In genomic region chr7:3431306-3431705, GRCh38 we compare ENCODE assay signal across 15 cellular contexts.
A peak's percentile ranks its signal among the peaks of the same experiment; 100 is the strongest.
DNase-seq lines count a peak whose midpoint lies in the region; ATAC-seq, FAIRE-seq and TF ChIP-seq lines count a peak whose summit lies in the region.
"Had no signal": no experiment of that assay in that cellular context is flagged by ENCODE, and none has a peak within 500 bp of the region (broad histone marks: within the 10 kb centered on the region; RNA-seq: fewer than 3 reads in every experiment).

No MANE protein-coding gene starts in this region.

- H3K79me2 ChIP-seq in mammary epithelial cell (ENCODE audit: insufficient read depth, low read length) (no peaks in the 10 kb centered on the region), keratinocyte (ENCODE audit: control insufficient read depth, insufficient read depth, low read length) (no peaks in the 10 kb centered on the region)

- H3K36me3 ChIP-seq in mammary epithelial cell (ENCODE audit: insufficient read depth, low read length) (no peaks in the 10 kb centered on the region), breast epithelium (no peaks in the 10 kb centered on the region), keratinocyte (ENCODE audit: control insufficient read depth in 2 of 2, extremely low read depth in 1 of 2, insufficient read depth in 2 of 2, low read length in 2 of 2) (no peaks in the 10 kb centered on the region)
- H3K36me3 ChIP-seq: SJCRH30 had no signal

- intact Hi-C loops in mammary epithelial cell (cut with micrococcal nuclease) (no loop called here), breast epithelium (cut with DNase I; ENCODE audit: low total_unique reads) (loop anchor here (5.0 kb wide), 1 partner anchor 906 kb away; no protein-coding TSS in a partner anchor)

- no peak for ATAC-seq in HG03139 (IDR thresholded peaks at IDR 0.05; ENCODE audit: unreplicated experiment)
- no peak for ATAC-seq in HG03196 (IDR thresholded peaks at IDR 0.05; ENCODE audit: unreplicated experiment)
- no peak for ATAC-seq in HG03460 (IDR thresholded peaks at IDR 0.05; ENCODE audit: unreplicated experiment)

- DNase-seq in mammary epithelial cell (peak; percentile 40), breast epithelium (ENCODE audit: low spot score in 2 of 2) (no peak), astrocyte of the cerebellum (ENCODE audit: low read depth) (peak; percentile 68), keratinocyte (ENCODE audit: low read depth, low spot score) (no peak), NCI-H2081 (lab: John Stamatoyannopoulos, UW) (no peak)
- DNase-seq: DMS 273 treated with DMSO at 0.1 percent for 48 hours, GOT3, NCI-H1105 treated with DMSO at 0.1 percent for 48 hours, NCI-H1694 treated with DMSO at 0.1 percent for 48 hours, NCI-H69, SJCRH30 had no signal

- H3K27me3 ChIP-seq in mammary epithelial cell (ENCODE audit: insufficient read depth, low read length) (no peaks in the 10 kb centered on the region), breast epithelium (no peaks in the 10 kb centered on the region), keratinocyte (ENCODE audit: control insufficient read depth, extremely low read depth, insufficient read depth, low read length) (no peaks in the 10 kb centered on the region)
- H3K27me3 ChIP-seq: SJCRH30 had no signal

- H3K27ac ChIP-seq in mammary epithelial cell (ENCODE audit: insufficient read depth, low read depth, low read length) = no peak overlapping the region
- no peak overlapping the region for H3K27ac ChIP-seq in breast epithelium
- peak overlapping the region; percentile 15 for H3K27ac ChIP-seq in keratinocyte (ENCODE audit: control insufficient read depth, insufficient read depth, low read length)
- H3K27ac ChIP-seq: C4-2B, SJCRH30 had no signal

- no peaks in the 10 kb centered on the region for H4K20me1 ChIP-seq in mammary epithelial cell (ENCODE audit: insufficient read depth, low read length)
- H4K20me1 ChIP-seq in keratinocyte (ENCODE audit: control insufficient read depth, extremely low read depth, insufficient read depth, low read length) = no peaks in the 10 kb centered on the region

- BruUV-seq in mammary epithelial cell (replicated peaks; lab: Mats Ljungman, UMichigan) = no TSS peak

- H3K4me2 ChIP-seq in mammary epithelial cell (ENCODE audit: insufficient read depth, low read depth, low read length) = no peak overlapping the region
- no peak overlapping the region for H3K4me2 ChIP-seq in keratinocyte (ENCODE audit: control insufficient read depth, extremely low read depth, insufficient read depth, low read depth, low read length)

- H3K9me1 ChIP-seq in keratinocyte (ENCODE audit: control insufficient read depth, extremely low read depth, insufficient read depth, low read length) = no peaks in the 10 kb centered on the region

- no peak overlapping the region for H3K9ac ChIP-seq in mammary epithelial cell (ENCODE audit: insufficient read depth, low read length)
- H3K9ac ChIP-seq in keratinocyte (ENCODE audit: control insufficient read depth, extremely low read depth, insufficient read depth, low read length) = no peak overlapping the region

- dilution Hi-C loops in mammary epithelial cell (cut with HindIII; ENCODE audit: low sequenced_read_pairs) (no loop called here), keratinocyte (cut with MboI; ENCODE audit: extremely low pct_ligation_motif_present, low sequenced_read_pairs) (no loop called here)

- FAIRE-seq in keratinocyte (lab: Jason Lieb, UNC) = no peak

- TF ChIP-seq POLR2A in breast epithelium (IDR thresholded peaks at IDR 0.05) = no peak

- H3K4me3 ChIP-seq in mammary epithelial cell (replicated peaks in 1 of 3; ENCODE audit: insufficient read depth in 1 of 3, low read depth in 2 of 3, low read length in 3 of 3) = no peak overlapping the region
- no peak overlapping the region for H3K4me3 ChIP-seq in breast epithelium
- no peak overlapping the region for H3K4me3 ChIP-seq in astrocyte of the cerebellum (ENCODE audit: low read depth, low read length)
- no peak overlapping the region for H3K4me3 ChIP-seq in keratinocyte (ENCODE audit: control insufficient read depth in 2 of 3, extremely low read depth in 1 of 3, insufficient read depth in 2 of 3, low read depth in 1 of 3, low read length in 3 of 3)
- H3K4me3 ChIP-seq: SJCRH30 had no signal

- CTCF ChIA-PET in mammary epithelial cell (lab: Charles Lee; ENCODE audit: low non-redundant PET) = no interaction called here

- TF ChIP-seq CTCF in mammary epithelial cell (conservative IDR thresholded peaks at IDR 0.05 in 1 of 2, IDR thresholded peaks at IDR 0.05 in 1 of 2; ENCODE audit: extremely low read depth in 1 of 2, insufficient read depth in 1 of 2, low read depth in 1 of 2, low read length in 2 of 2) (no peak), breast epithelium (IDR thresholded peaks at IDR 0.05) (no peak), astrocyte of the cerebellum (IDR thresholded peaks at IDR 0.05; ENCODE audit: low read depth, low read length, missing control alignments) (peak; percentile 8), keratinocyte (optimal IDR thresholded peaks at IDR 0.05 in 1 of 3, IDR thresholded peaks at IDR 0.05 in 1 of 3, conservative IDR thresholded peaks at IDR 0.05 in 1 of 3; ENCODE audit: extremely low read depth in 1 of 3, insufficient read depth in 2 of 3, low read length in 3 of 3) (no peak)

- in situ Hi-C loops in mammary epithelial cell (cut with MboI; ENCODE audit: low sequenced_read_pairs in 2 of 2) (no loop called here), astrocyte of the cerebellum (cut with HindIII; ENCODE audit: low sequenced_read_pairs) (no loop called here)

- 70% methylated on average over 1 of the region's 1 CpG for WGBS in mammary epithelial cell (ENCODE audit: low coverage, missing lambda C conversion rate)

- H2AFZ ChIP-seq in mammary epithelial cell (ENCODE audit: low read depth, low read length) (no peak overlapping the region), keratinocyte (ENCODE audit: control insufficient read depth, low read length) (no peak overlapping the region)

- H3K4me1 ChIP-seq in mammary epithelial cell (ENCODE audit: insufficient read depth, low read length) (peaks cover 10% of the 10 kb centered on the region), breast epithelium (no peaks in the 10 kb centered on the region), keratinocyte (ENCODE audit: control insufficient read depth, extremely low read depth, insufficient read depth, low read length) (peaks cover 26% of the 10 kb centered on the region)

- H3K9me3 ChIP-seq in mammary epithelial cell (replicated peaks; ENCODE audit: insufficient read depth, low read length) (no peaks in the 10 kb centered on the region), breast epithelium (no peaks in the 10 kb centered on the region), keratinocyte (ENCODE audit: control insufficient read depth, low read depth, low read length) (no peaks in the 10 kb centered on the region)
- H3K9me3 ChIP-seq: SJCRH30 had no signal

Comparison
In these comparisons a context has a peak if more than half of its experiments do, and no peak if none do; other contexts are left out.
1. DNase-seq: peak in mammary epithelial cell (single experiment) and astrocyte of the cerebellum (single experiment); none in breast epithelium (0 of 2), keratinocyte (single experiment) and NCI-H2081 (0 of 2).